Comparison of ENCODE assay signal across 24 cellular contexts in genomic region chr12:54225666-54226065, GRCh38.
"Had no signal": no experiment of that assay in that cellular context is flagged by ENCODE, and none has a peak within 500 bp of the region (broad histone marks: within the 10 kb centered on the region; RNA-seq: fewer than 3 reads in every experiment).

No MANE protein-coding gene starts in this region.

- H3K27ac ChIP-seq: adrenal gland, Peyer's patch, SJSA1 had no signal

- DNase-seq: activated CD4-positive, alpha-beta T cell treated with anti-CD3 and anti-CD28 coated beads for 48 hours; activated CD4-positive, alpha-beta T cell treated with anti-CD3 and anti-CD28 coated beads, Interleukin-2, amount 50 U/mL, for 4 hours; activated CD4-positive, CD25-positive, alpha-beta regulatory T cell treated with anti-CD3 and anti-CD28 coated beads, Interleukin-2, amount 50 U/mL, for 72 hours; activated CD8-positive, alpha-beta memory T cell treated with anti-CD3 and anti-CD28 coated beads, Interleukin-2, amount 50 U/mL, for 48 hours; activated CD8-positive, alpha-beta T cell treated with anti-CD3 and anti-CD28 coated beads, Interleukin-2, amount 10 ng/mL, durations not matched to agents 7 days and 5 days; activated naive CD4-positive, alpha-beta T cell treated with anti-CD3 and anti-CD28 coated beads, Interleukin-2, amount 50 U/mL, for 16 hours; activated naive CD8-positive, alpha-beta T cell treated with anti-CD3 and anti-CD28 coated beads, Interleukin-2, amount 10 ng/mL, durations not matched to agents 7 days and 5 days; activated T-cell treated with anti-CD3 and anti-CD28 coated beads, Interleukin-2, amount 50 U/mL, for 1 hour; adrenal gland; anterior cingulate cortex; caudate nucleus; Kasumi-1; NCI-H1105 treated with DMSO at 0.1 percent for 48 hours; NCI-H1436 treated with DMSO at 0.1 percent for 48 hours; NCI-H187; NCI-H2081; NCI-H345; NCI-H510A; Peyer's patch; SHP77; T-helper 17 cell; T-helper 9 cell had no signal

- H3K27ac Mint-ChIP-seq: activated CD8-positive, alpha-beta T cell treated with anti-CD3 and anti-CD28 coated beads, Interleukin-2, amount 10 ng/mL, durations not matched to agents 7 days and 5 days; activated naive CD8-positive, alpha-beta T cell treated with anti-CD3 and anti-CD28 coated beads, Interleukin-2, amount 10 ng/mL, durations not matched to agents 7 days and 5 days; T-helper 17 cell; WTC11 had no signal

- H3K9me3 Mint-ChIP-seq: activated naive CD8-positive, alpha-beta T cell treated with anti-CD3 and anti-CD28 coated beads, Interleukin-2, amount 10 ng/mL, durations not matched to agents 7 days and 5 days; WTC11 had no signal

- H3K4me1 ChIP-seq: Peyer's patch had no signal

- H3K4me3 Mint-ChIP-seq: activated CD8-positive, alpha-beta T cell treated with anti-CD3 and anti-CD28 coated beads, Interleukin-2, amount 10 ng/mL, durations not matched to agents 7 days and 5 days; activated naive CD8-positive, alpha-beta T cell treated with anti-CD3 and anti-CD28 coated beads, Interleukin-2, amount 10 ng/mL, durations not matched to agents 7 days and 5 days; T-helper 17 cell; WTC11 had no signal

- ATAC-seq: activated CD8-positive, alpha-beta T cell treated with anti-CD3 and anti-CD28 coated beads, Interleukin-2, amount 10 ng/mL, durations not matched to agents 7 days and 5 days; T-helper 17 cell; WTC11 had no signal

- H3K9me3 ChIP-seq: adrenal gland, Peyer's patch, SJSA1 had no signal

- H3K36me3 Mint-ChIP-seq: WTC11 had no signal

- H3K27me3 Mint-ChIP-seq: T-helper 17 cell had no signal

- H3K4me3 ChIP-seq: adrenal gland, Peyer's patch, SJSA1 had no signal

- H3K36me3 ChIP-seq: adrenal gland, Peyer's patch had no signal

- H3K27me3 ChIP-seq: adrenal gland, Peyer's patch, SJSA1 had no signal
